9 cellular contexts compared by ENCODE assay signal in genomic region chr9:133950206-133950915, GRCh38. TPM values are rescaled to one million over a fixed set of nuclear protein-coding genes. Genes with fewer than 3 reads are reported as not detected.
DNase-seq lines count a peak whose midpoint lies in the region; ATAC-seq and TF ChIP-seq lines count a peak whose summit lies in the region.
"Had no signal": no experiment of that assay in that cellular context is flagged by ENCODE, and none has a peak within 500 bp of the region (broad histone marks: within the 10 kb centered on the region; RNA-seq: fewer than 3 reads in every experiment).

No MANE protein-coding gene starts in this region.

- no peak for TF ChIP-seq CTCF in lower lobe of right lung (IDR thresholded peaks at IDR 0.05)

- POLR2A ChIA-PET in activated CD4-positive, alpha-beta T cell treated with anti-CD3 and anti-CD28 coated beads, Interleukin-2, amount 10 ng/mL, durations not matched to agents 7 days and 5 days (lab: Charles Lee) = no interaction called here

- ATAC-seq in lower lobe of right lung = peak; percentile 51 to 62
- no peak for ATAC-seq in HG02798 (IDR thresholded peaks at IDR 0.05; ENCODE audit: poor library complexity, unreplicated experiment)

- H3K27me3 Mint-ChIP-seq in activated CD4-positive, alpha-beta T cell treated with anti-CD3 and anti-CD28 coated beads, Interleukin-2, amount 10 ng/mL, durations not matched to agents 7 days and 5 days = no peaks in the 10 kb centered on the region
- H3K27me3 Mint-ChIP-seq: CD4-positive, alpha-beta T cell had no signal

- H3K27me3 ChIP-seq in adipocyte (replicated peaks; ENCODE audit: control insufficient read depth, insufficient read depth, low read length) = no peaks in the 10 kb centered on the region
- H3K27me3 ChIP-seq in lower lobe of right lung (ENCODE audit: low read depth) = no peaks in the 10 kb centered on the region

- intact Hi-C loops in lower lobe of right lung (cut with DNase I) = no loop called here

- DNase-seq in AG20443 (ENCODE audit: low spot score) (peak; percentile 57), NCI-H2029 (lab: John Stamatoyannopoulos, UW) (peak; percentile 67), adipocyte (ENCODE audit: low read depth) (peak; percentile 36), lower lobe of right lung (peak; percentile 51), EL (no peak), NAMALWA (ENCODE audit: low spot score) (no peak)
- DNase-seq in activated CD4-positive, alpha-beta T cell treated with anti-CD3 and anti-CD28 coated beads, Interleukin-2, amount 10 ng/mL, durations not matched to agents 7 days and 5 days = no peak
- DNase-seq: CD4-positive, alpha-beta T cell had no signal

- no peak overlapping the region for H3K4me3 Mint-ChIP-seq in activated CD4-positive, alpha-beta T cell treated with anti-CD3 and anti-CD28 coated beads, Interleukin-2, amount 10 ng/mL, durations not matched to agents 7 days and 5 days
- H3K4me3 Mint-ChIP-seq: CD4-positive, alpha-beta T cell had no signal

- peak overlapping the region; percentile 64 for H3K4me3 ChIP-seq in adipocyte (ENCODE audit: low read length)
- no peak overlapping the region for H3K4me3 ChIP-seq in lower lobe of right lung

- no peaks in the 10 kb centered on the region for H3K36me3 Mint-ChIP-seq in activated CD4-positive, alpha-beta T cell treated with anti-CD3 and anti-CD28 coated beads, Interleukin-2, amount 10 ng/mL, durations not matched to agents 7 days and 5 days (ENCODE audit: low read depth)

- CTCF ChIA-PET in activated CD4-positive, alpha-beta T cell treated with anti-CD3 and anti-CD28 coated beads, Interleukin-2, amount 10 ng/mL, durations not matched to agents 7 days and 5 days (lab: Charles Lee) = interaction anchor here (1.2 kb wide), 1 partner anchor 12 kb away, joined by 3 read pairs; no protein-coding TSS in a partner anchor

- H3K9me3 Mint-ChIP-seq in activated CD4-positive, alpha-beta T cell treated with anti-CD3 and anti-CD28 coated beads, Interleukin-2, amount 10 ng/mL, durations not matched to agents 7 days and 5 days = no peaks in the 10 kb centered on the region
- H3K9me3 Mint-ChIP-seq: CD4-positive, alpha-beta T cell had no signal

- no peak overlapping the region for H3K27ac Mint-ChIP-seq in activated CD4-positive, alpha-beta T cell treated with anti-CD3 and anti-CD28 coated beads, Interleukin-2, amount 10 ng/mL, durations not matched to agents 7 days and 5 days
- H3K27ac Mint-ChIP-seq: CD4-positive, alpha-beta T cell had no signal

- no peak overlapping the region for H3K27ac ChIP-seq in lower lobe of right lung

- H3K4me1 ChIP-seq in adipocyte (ENCODE audit: control insufficient read depth, insufficient read depth, low read length) = peaks cover 11% of the 10 kb centered on the region
- H3K4me1 ChIP-seq in lower lobe of right lung = peaks cover 49% of the 10 kb centered on the region

- H3K36me3 ChIP-seq in adipocyte (ENCODE audit: control insufficient read depth, insufficient read depth, low read length, severe bottlenecking) (no peaks in the 10 kb centered on the region), lower lobe of right lung (no peaks in the 10 kb centered on the region)

- H3K9ac ChIP-seq in adipocyte (ENCODE audit: low read length) = no peak overlapping the region

- peaks cover 9% of the 10 kb centered on the region for H3K4me1 Mint-ChIP-seq in activated CD4-positive, alpha-beta T cell treated with anti-CD3 and anti-CD28 coated beads, Interleukin-2, amount 10 ng/mL, durations not matched to agents 7 days and 5 days

- H3K9me3 ChIP-seq in adipocyte (ENCODE audit: control insufficient read depth, low read length) (no peaks in the 10 kb centered on the region), lower lobe of right lung (no peaks in the 10 kb centered on the region)

RNA-seq across cellular contexts. Expression of gene VAV2, which starts 41.8 kb away (rescaled TPM):
- total RNA-seq in lower lobe of right lung = 26.9 TPM
- 1 to 10 TPM; 6.2 TPM for total RNA-seq in activated CD4-positive, alpha-beta T cell treated with anti-CD3 and anti-CD28 coated beads, Interleukin-2, amount 10 ng/mL, durations not matched to agents 7 days and 5 days

Comparison
In these comparisons a context has a peak if more than half of its experiments do, and no peak if none do; other contexts are left out.
1. DNase-seq: peak in AG20443 (single experiment), NCI-H2029 (single experiment), adipocyte (single experiment) and lower lobe of right lung (single experiment); none in EL (single experiment), activated CD4-positive, alpha-beta T cell treated with anti-CD3 and anti-CD28 coated beads, Interleukin-2, amount 10 ng/mL, durations not matched to agents 7 days and 5 days (single experiment) and NAMALWA (single experiment).